ENCODE assay signal across 15 cellular contexts in the genomic region with DNA sequence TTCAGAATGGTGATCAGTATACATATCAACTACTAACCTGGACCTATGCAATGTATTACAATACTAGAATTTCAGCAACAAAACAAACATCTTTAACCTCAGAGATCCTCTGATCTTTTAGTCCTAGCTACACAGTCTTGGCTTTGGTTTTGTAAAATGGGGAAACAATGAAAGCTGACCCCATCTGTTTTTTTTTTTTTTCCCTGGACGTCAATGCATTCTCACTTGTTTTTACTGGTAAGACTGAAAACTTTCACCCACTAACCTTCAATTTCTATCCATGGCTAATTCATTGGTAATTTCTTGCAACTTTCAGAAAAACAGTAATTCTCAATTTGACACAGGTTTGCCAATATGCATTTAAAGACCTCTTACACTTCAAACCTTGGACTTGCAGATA. TPM values are rescaled to one million over a fixed set of nuclear protein-coding genes. Genes with fewer than 3 reads are reported as not detected.
DNase-seq lines count a peak whose midpoint lies in the region; ATAC-seq, FAIRE-seq and TF ChIP-seq lines count a peak whose summit lies in the region.
"Had no signal": no experiment of that assay in that cellular context is flagged by ENCODE, and none has a peak within 500 bp of the region (broad histone marks: within the 10 kb centered on the region; RNA-seq: fewer than 3 reads in every experiment).

No MANE protein-coding gene starts in this region.

- no peak for TF ChIP-seq CTCF in adrenal gland (IDR thresholded peaks at IDR 0.05)
- no peak for TF ChIP-seq CTCF in foreskin fibroblast (IDR thresholded peaks at IDR 0.05; ENCODE audit: low read depth, low read length)
- no peak for TF ChIP-seq CTCF in retinal pigment epithelial cell (conservative IDR thresholded peaks at IDR 0.05; ENCODE audit: low read depth, low read length)
- TF ChIP-seq CTCF in GM10248 (IDR thresholded peaks at IDR 0.05; ENCODE audit: control extremely low read depth, extremely low read depth, low read depth, missing control alignments) = no peak

- no peak overlapping the region for H3K4me3 ChIP-seq in BLaER1 treated with 17β-estradiol and CSF1 and Interleukin-3, amounts not matched to agents 10 nM and 100 nM
- H3K4me3 ChIP-seq in adrenal gland (peak overlapping the region in 1 of 4 donors; percentile 81), foreskin fibroblast (ENCODE audit: low read depth in 1 of 2, low read length in 2 of 2) (peak overlapping the region; percentile 69 to 78), retinal pigment epithelial cell (ENCODE audit: low read length) (peak overlapping the region; percentile 88)
- H3K4me3 ChIP-seq: BLaER1 had no signal

- no peak for ATAC-seq in HG03432 (IDR thresholded peaks at IDR 0.05; ENCODE audit: unreplicated experiment)
- no peak for ATAC-seq in stimulated activated naive CD8-positive, alpha-beta T cell treated with anti-CD3 and anti-CD28 coated beads, Interleukin-15, Interleukin-2, amounts not matched to agents 100 U/mL and 50 U/mL, for 24 hours
- ATAC-seq: activated CD8-positive, alpha-beta memory T cell treated with anti-CD3 and anti-CD28 coated beads, Interleukin-2, amount 10 ng/mL, durations not matched to agents 7 days and 5 days had no signal

- H3K4me1 ChIP-seq in BLaER1 treated with 17β-estradiol and CSF1 and Interleukin-3, amounts not matched to agents 10 nM and 100 nM = peaks cover 20 to 55% (median 39%) of the 10 kb centered on the region in 10 experiments
- H3K4me1 ChIP-seq in adrenal gland (replicated peaks in 1 of 2) = peaks cover 24 to 47% of the 10 kb centered on the region in 2 donors

- peak overlapping the region in 10 of 11 experiments; percentile 1 to 97 (median 83); a peak in 15 of 22 replicates for H3K4me2 ChIP-seq in BLaER1 treated with 17β-estradiol and CSF1 and Interleukin-3, amounts not matched to agents 10 nM and 100 nM

- 0 to 14% (median 6%) methylated on average over 1 of the region's 1 CpG for WGBS in adrenal gland, 4 donors

- peaks cover 5 to 57% (median 30%) of the 10 kb centered on the region in 11 experiments; a peak in 19 of 22 replicates for H4K20me1 ChIP-seq in BLaER1 treated with 17β-estradiol and CSF1 and Interleukin-3, amounts not matched to agents 10 nM and 100 nM

- no peak for FAIRE-seq in GM19239 (lab: Jason Lieb, UNC)
- FAIRE-seq: GM18507 had no signal

- no peak overlapping the region for H3K9ac ChIP-seq in BLaER1 treated with 17β-estradiol and CSF1 and Interleukin-3, amounts not matched to agents 10 nM and 100 nM
- H3K9ac ChIP-seq: BLaER1 had no signal

- no peak for TF ChIP-seq POLR2A in adrenal gland (IDR thresholded peaks at IDR 0.05)

- POLR2A ChIA-PET in GM10248 (lab: Yijun Ruan, JAX) = no interaction called here

- DNase-seq in adrenal gland = no peak
- DNase-seq in foreskin fibroblast = no peak
- no peak for DNase-seq in retinal pigment epithelial cell (ENCODE audit: low read depth)
- no peak for DNase-seq in GM10248 (ENCODE audit: extremely low spot score)
- no peak for DNase-seq in stimulated activated naive CD8-positive, alpha-beta T cell treated with anti-CD3 and anti-CD28 coated beads, Interleukin-15, Interleukin-2, amounts not matched to agents 100 U/mL and 50 U/mL, for 24 hours
- no peak for DNase-seq in GM19239 (ENCODE audit: insufficient read length, low spot score)
- DNase-seq: activated CD8-positive, alpha-beta memory T cell treated with anti-CD3 and anti-CD28 coated beads, Interleukin-2, amount 10 ng/mL, durations not matched to agents 7 days and 5 days; activated naive CD8-positive, alpha-beta T cell treated with anti-CD3 and anti-CD28 coated beads, Interleukin-2, amount 10 ng/mL, durations not matched to agents 7 days and 5 days; endodermal cell; naive B cell had no signal

- peaks cover 0 to 27% (median 21%) of the 10 kb centered on the region in 11 experiments; a peak in 15 of 22 replicates for H3K27me3 ChIP-seq in BLaER1 treated with 17β-estradiol and CSF1 and Interleukin-3, amounts not matched to agents 10 nM and 100 nM
- no peaks in the 10 kb centered on the region for H3K27me3 ChIP-seq in adrenal gland

- H3K36me3 ChIP-seq in BLaER1 treated with 17β-estradiol and CSF1 and Interleukin-3, amounts not matched to agents 10 nM and 100 nM = peaks cover 0 to 30% (median 17%) of the 10 kb centered on the region in 11 experiments; a peak in 11 of 22 replicates
- H3K36me3 ChIP-seq in adrenal gland (replicated peaks in 1 of 2) = no peaks in the 10 kb centered on the region

- CTCF ChIA-PET in GM10248 (lab: Yijun Ruan, JAX) = no interaction called here

- H3K27ac ChIP-seq in BLaER1 treated with 17β-estradiol and CSF1 and Interleukin-3, amounts not matched to agents 10 nM and 100 nM = no peak overlapping the region
- peak overlapping the region in 3 of 5 donors; percentile 52 to 66 (median 60) for H3K27ac ChIP-seq in adrenal gland
- H3K27ac ChIP-seq: BLaER1 had no signal

- no peaks in the 10 kb centered on the region for H3K9me3 ChIP-seq in BLaER1 treated with 17β-estradiol and CSF1 and Interleukin-3, amounts not matched to agents 10 nM and 100 nM (replicated peaks in 1 of 11)
- no peaks in the 10 kb centered on the region for H3K9me3 ChIP-seq in adrenal gland (replicated peaks in 1 of 3)
- H3K9me3 ChIP-seq: BLaER1 had no signal

- intact Hi-C loops in adrenal gland (cut with DNase I) = loop anchor here in 1 of 2 donors (10.0 kb wide), 1 partner anchor 130 kb away; no protein-coding TSS in a partner anchor

RNA-seq across cellular contexts. Expression of a gene that starts 3.0 kb away (rescaled TPM):
- total RNA-seq in adrenal gland = 10 to 100 TPM; 27.3 to 91.6 (median 57.6) TPM
- 10 to 100 TPM; 17.4 to 25.3 (median 17.9) TPM for polyA plus RNA-seq in adrenal gland
- total RNA-seq: T-helper 2 cell treated with Interferon-gamma antibody and Interleukin-4, amounts not matched to agents 100 ng/mL and 5 ng/mL, for 36 hours had no signal

Comparison
In these comparisons a context has a peak if more than half of its experiments do, and no peak if none do; other contexts are left out.
1. H3K27ac ChIP-seq: peak in adrenal gland (3 of 5); none in BLaER1 treated with 17β-estradiol and CSF1 and Interleukin-3, amounts not matched to agents 10 nM and 100 nM (0 of 11).
2. H3K4me3 ChIP-seq: peak in foreskin fibroblast (2 of 2) and retinal pigment epithelial cell (single experiment); none in BLaER1 treated with 17β-estradiol and CSF1 and Interleukin-3, amounts not matched to agents 10 nM and 100 nM (0 of 10).